In the genomic region with DNA sequence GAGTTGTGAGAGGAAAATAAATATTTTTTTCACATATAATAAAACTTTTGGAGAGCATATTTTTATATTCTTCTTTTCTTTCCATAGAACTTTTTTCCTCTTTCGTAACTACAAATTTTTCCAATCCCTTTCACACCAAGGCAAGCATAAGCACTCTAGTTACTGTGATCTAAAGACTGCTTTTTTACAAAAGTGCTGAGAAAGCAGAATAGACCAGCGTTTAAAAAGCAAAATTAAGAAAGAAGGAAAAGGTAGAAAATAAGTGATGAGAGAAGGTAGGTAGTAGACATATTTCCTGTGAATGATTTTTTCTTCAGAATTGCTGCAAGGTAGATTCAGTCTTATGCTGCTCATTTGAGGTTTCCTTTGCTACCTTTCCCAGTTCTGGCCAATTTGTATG, we compare ENCODE assay signal across 19 cellular contexts.
DNase-seq lines count a peak whose midpoint lies in the region; ATAC-seq, FAIRE-seq and TF ChIP-seq lines count a peak whose summit lies in the region.
"Had no signal": no experiment of that assay in that cellular context is flagged by ENCODE, and none has a peak within 500 bp of the region (broad histone marks: within the 10 kb centered on the region; RNA-seq: fewer than 3 reads in every experiment).

No MANE protein-coding gene starts in this region.

- no peaks in the 10 kb centered on the region for H3K9me1 ChIP-seq in IMR-90 (ENCODE audit: insufficient read depth, low read length)

- H3K4me1 Mint-ChIP-seq in activated naive CD8-positive, alpha-beta T cell treated with anti-CD3 and anti-CD28 coated beads, Interleukin-2, amount 50 U/mL, for 24 hours, result no peaks in the 10 kb centered on the region
- H3K4me1 Mint-ChIP-seq: CD4-positive, alpha-beta memory T cell; GM23338 had no signal

- CTCF ChIA-PET in A549 (lab: Yijun Ruan, JAX) (no interaction called here), IMR-90 (lab: Yijun Ruan, JAX) (interaction anchor here (0.8 to 1.6 kb wide), 2 partner anchors 263 to 269 kb away, joined by 3 to 8 read pairs; partner anchors contain the start of gene DKK1), H1 (lab: Charles Lee; ENCODE audit: partially characterized antibody) (interaction anchor here (0.6 to 1.4 kb wide), 3 partner anchors 10 to 796 kb away, joined by 3 to 4 read pairs (median 3); no protein-coding TSS in a partner anchor)

- no peak overlapping the region for H2AK9ac ChIP-seq in IMR-90 (replicated peaks; ENCODE audit: low read depth, low read length, poor library complexity)

- H3K4me2 ChIP-seq in A549 (no peak overlapping the region), IMR-90 (ENCODE audit: low read depth, low read length) (no peak overlapping the region), H1 (ENCODE audit: insufficient read depth in 1 of 2, low read depth in 2 of 2, low read length in 2 of 2) (no peak overlapping the region)
- H3K4me2 ChIP-seq: GM23338 had no signal

- BruUV-seq in IMR-90 (replicated peaks; lab: Mats Ljungman, UMichigan), result no TSS peak

- TF ChIP-seq CTCF in A549 (IDR thresholded peaks at IDR 0.05) (no peak), IMR-90 (conservative IDR thresholded peaks at IDR 0.05; ENCODE audit: low read depth, low read length) (no peak), H1 (IDR thresholded peaks at IDR 0.05; ENCODE audit: control extremely low read depth in 1 of 3, insufficient read depth in 1 of 3, low read depth in 1 of 3, low read length in 3 of 3) (no peak), gastrocnemius medialis (IDR thresholded peaks at IDR 0.05 in 4 of 5, conservative IDR thresholded peaks at IDR 0.05 in 1 of 5) (no peak)

- H4K5ac ChIP-seq in IMR-90 (ENCODE audit: low read depth, low read length) (no peak overlapping the region), H1 (ENCODE audit: insufficient read length, low read depth, low read length) (no peak overlapping the region)

- no peaks in the 10 kb centered on the region for H3K27me3 Mint-ChIP-seq in activated naive CD8-positive, alpha-beta T cell treated with anti-CD3 and anti-CD28 coated beads, Interleukin-2, amount 50 U/mL, for 24 hours
- H3K27me3 Mint-ChIP-seq: CD4-positive, alpha-beta memory T cell had no signal

- no peaks in the 10 kb centered on the region for H3K36me3 Mint-ChIP-seq in activated naive CD8-positive, alpha-beta T cell treated with anti-CD3 and anti-CD28 coated beads, Interleukin-2, amount 50 U/mL, for 24 hours (ENCODE audit: low read depth)
- H3K36me3 Mint-ChIP-seq: CD4-positive, alpha-beta memory T cell had no signal

- H3K4me1 ChIP-seq in A549 (no peaks in the 10 kb centered on the region), IMR-90 (ENCODE audit: control insufficient read depth, insufficient read depth, low read length) (peaks cover 2% of the 10 kb centered on the region; the same call in 1 of the 2 replicates), H1 (replicated peaks in 1 of 4; ENCODE audit: control insufficient read depth in 3 of 4, insufficient read depth in 4 of 4, low read length in 3 of 4) (no peaks in the 10 kb centered on the region), gastrocnemius medialis (no peaks in the 10 kb centered on the region)
- H3K4me1 ChIP-seq: HAP-1 had no signal

- H3K18ac ChIP-seq in IMR-90 (ENCODE audit: low read depth, low read length) (no peak overlapping the region), H1 (ENCODE audit: extremely low read depth, low read length) (no peak overlapping the region)

- ATAC-seq in A549 (no peak), IMR-90 (ENCODE audit: low read depth) (no peak), gastrocnemius medialis (no peak)
- no peak for ATAC-seq in activated naive CD8-positive, alpha-beta T cell treated with anti-CD3 and anti-CD28 coated beads, Interleukin-2, amount 50 U/mL, for 24 hours
- ATAC-seq: GM23338 had no signal

- no peaks in the 10 kb centered on the region for H3K79me2 ChIP-seq in H1 (ENCODE audit: control insufficient read depth in 1 of 2, insufficient read depth in 2 of 2, low read length in 2 of 2)

- H4K8ac ChIP-seq in IMR-90 (ENCODE audit: low read depth in 2 of 2, low read length in 2 of 2) (no peak overlapping the region), H1 (ENCODE audit: extremely low read depth, insufficient read depth, low read length) (no peak overlapping the region)

- H3K9ac ChIP-seq in IMR-90 (ENCODE audit: low read depth, low read length), result no peak overlapping the region
- H3K9ac ChIP-seq in H1 (replicated peaks in 1 of 4; ENCODE audit: extremely low read depth in 1 of 4, low read depth in 3 of 4, low read length in 3 of 4), result no peak overlapping the region

- DNase-seq in A549 (ENCODE audit: low read depth in 1 of 2, low spot score in 1 of 2) (no peak), IMR-90 (no peak), H1 (ENCODE audit: low read depth in 1 of 2, low spot score in 2 of 2) (no peak), gastrocnemius medialis (no peak)
- DNase-seq in activated naive CD8-positive, alpha-beta T cell treated with anti-CD3 and anti-CD28 coated beads, Interleukin-2, amount 50 U/mL, for 24 hours, result no peak
- no peak for DNase-seq in activated T-cell treated with anti-CD3 and anti-CD28 coated beads, Interleukin-2, amount 50 U/mL, for 1 hour
- DNase-seq: 8988T; C1 segment of cervical spinal cord; Calu3; CD4-positive, alpha-beta memory T cell; COR-L47; DMS53; DMS79 treated with DMSO at 0.1 percent for 48 hours; GF-D8 had no signal

- no peaks in the 10 kb centered on the region for H3K27me3 ChIP-seq in IMR-90 (ENCODE audit: control insufficient read depth, insufficient read depth, low read length)
- no peaks in the 10 kb centered on the region for H3K27me3 ChIP-seq in H1 (replicated peaks in 1 of 4; ENCODE audit: control insufficient read depth in 3 of 4, extremely low read depth in 1 of 4, insufficient read depth in 3 of 4, low read length in 3 of 4)
- no peaks in the 10 kb centered on the region for H3K27me3 ChIP-seq in gastrocnemius medialis

- no peak overlapping the region for H3K56ac ChIP-seq in IMR-90 (ENCODE audit: extremely low read depth, insufficient read depth, low read length)
- H3K56ac ChIP-seq in H1 (replicated peaks; ENCODE audit: insufficient read length, low read depth, low read length), result no peak overlapping the region

- H3K27ac ChIP-seq in A549 (no peak overlapping the region), IMR-90 (ENCODE audit: insufficient read depth, low read length) (no peak overlapping the region), H1 (ENCODE audit: low read depth, low read length) (no peak overlapping the region), gastrocnemius medialis (no peak overlapping the region)

- H3K14ac ChIP-seq in IMR-90 (replicated peaks; ENCODE audit: low read depth, low read length), result no peak overlapping the region
- H3K14ac ChIP-seq in H1 (ENCODE audit: insufficient read length), result no peak overlapping the region

- H3K4me3 ChIP-seq in A549 (no peak overlapping the region), IMR-90 (ENCODE audit: insufficient read depth, low read depth, low read length) (no peak overlapping the region), H1 (ENCODE audit: extremely low read depth in 1 of 4, insufficient read depth in 2 of 4, low read depth in 3 of 4, low read length in 4 of 4) (no peak overlapping the region), gastrocnemius medialis (no peak overlapping the region)
- H3K4me3 ChIP-seq: GM23338, HAP-1 had no signal

- H2AFZ ChIP-seq in IMR-90 (replicated peaks; ENCODE audit: low read length, poor library complexity) (no peak overlapping the region), H1 (ENCODE audit: low read length) (no peak overlapping the region)
- H2AFZ ChIP-seq: GM23338 had no signal

- H3K36me3 ChIP-seq in IMR-90 (ENCODE audit: control insufficient read depth, insufficient read depth, low read length) (no peaks in the 10 kb centered on the region), H1 (ENCODE audit: control insufficient read depth in 2 of 4, insufficient read depth in 4 of 4, low read length in 3 of 4) (no peaks in the 10 kb centered on the region), gastrocnemius medialis (no peaks in the 10 kb centered on the region)
- H3K36me3 ChIP-seq: HAP-1 had no signal

- H3K79me1 ChIP-seq in IMR-90 (ENCODE audit: low read depth in 1 of 2, low read length in 2 of 2) (no peaks in the 10 kb centered on the region), H1 (ENCODE audit: low read depth, low read length) (no peaks in the 10 kb centered on the region)

- H3K23ac ChIP-seq in IMR-90 (ENCODE audit: low read depth, low read length) (no peak overlapping the region), H1 (ENCODE audit: insufficient read length) (no peak overlapping the region)

- no peak for FAIRE-seq in A549 (lab: Jason Lieb, UNC)
- FAIRE-seq in H1 (lab: Jason Lieb, UNC), result no peak
- FAIRE-seq: GM12891, GM18507, H54 had no signal

- H2BK12ac ChIP-seq in H1 (ENCODE audit: low read depth, low read length), result no peak overlapping the region

- WGBS in A549 (ENCODE audit: missing lambda C conversion rate), result 82% methylated on average over 2 of the region's 2 CpGs
- 40% methylated on average over 1 of the region's 2 CpGs; no CpG with 5 or more reads in 1 of the 2 experiments for WGBS in IMR-90 (ENCODE audit: extremely low coverage in 2 of 2, insufficient read length in 1 of 2), 2 experiments
- WGBS in H1 (ENCODE audit: extremely low coverage in 1 of 2, insufficient coverage in 1 of 2, insufficient read length in 1 of 2, insufficient replicate concordance in 2 of 2, low coverage in 1 of 2, low lambda C conversion rate in 2 of 2, missing lambda C conversion rate in 1 of 2), 2 experiments, result 97% methylated on average over 2 of the region's 2 CpGs; no CpG with 5 or more reads in 1 of the 2 experiments

- POLR2A ChIA-PET in A549 (lab: Yijun Ruan, JAX) (no interaction called here), IMR-90 (lab: Charles Lee; ENCODE audit: unreplicated experiment) (no interaction called here), H1 (lab: Charles Lee; ENCODE audit: partially characterized antibody) (no interaction called here)

- no peak overlapping the region for H3K27ac Mint-ChIP-seq in activated naive CD8-positive, alpha-beta T cell treated with anti-CD3 and anti-CD28 coated beads, Interleukin-2, amount 50 U/mL, for 24 hours
- H3K27ac Mint-ChIP-seq: CD4-positive, alpha-beta memory T cell; GM23338 had no signal

- H2BK20ac ChIP-seq in IMR-90 (ENCODE audit: low read depth, low read length) (no peak overlapping the region), H1 (ENCODE audit: low read length) (no peak overlapping the region)

- TF ChIP-seq RAD21 in A549 (conservative IDR thresholded peaks at IDR 0.05 in 1 of 2, IDR thresholded peaks at IDR 0.05 in 1 of 2) (no peak), IMR-90 (IDR thresholded peaks at IDR 0.05; ENCODE audit: low read length) (no peak), H1 (IDR thresholded peaks at IDR 0.05 in 1 of 2, conservative IDR thresholded peaks at IDR 0.05 in 1 of 2; ENCODE audit: low read depth in 2 of 2, low read length in 2 of 2) (no peak)

- TF ChIP-seq POLR2A in A549 (IDR thresholded peaks at IDR 0.05; ENCODE audit: low read length) (no peak), IMR-90 (IDR thresholded peaks at IDR 0.05; ENCODE audit: low read depth, low read length) (no peak), H1 (IDR thresholded peaks at IDR 0.05; ENCODE audit: control extremely low read depth in 1 of 2, low read depth in 2 of 2, low read length in 2 of 2) (no peak), gastrocnemius medialis (IDR thresholded peaks at IDR 0.05) (no peak)

- H3K4ac ChIP-seq in IMR-90 (ENCODE audit: low read depth, low read length) (no peak overlapping the region), H1 (replicated peaks; ENCODE audit: insufficient read length, low read depth, low read length) (no peak overlapping the region)

- no peak overlapping the region for H2BK120ac ChIP-seq in IMR-90 (ENCODE audit: low read depth, low read length)
- no peak overlapping the region for H2BK120ac ChIP-seq in H1 (replicated peaks; ENCODE audit: low read depth, low read length)

- no peaks in the 10 kb centered on the region for H3K23me2 ChIP-seq in H1 (ENCODE audit: low read depth, low read length)

- H3K4me3 Mint-ChIP-seq in activated naive CD8-positive, alpha-beta T cell treated with anti-CD3 and anti-CD28 coated beads, Interleukin-2, amount 50 U/mL, for 24 hours, result no peak overlapping the region
- H3K4me3 Mint-ChIP-seq: CD4-positive, alpha-beta memory T cell; GM23338 had no signal

- no peak overlapping the region for H2BK15ac ChIP-seq in IMR-90 (ENCODE audit: low read depth, low read length)
- H2BK15ac ChIP-seq in H1 (ENCODE audit: low read length), result no peak overlapping the region

- TF ChIP-seq EP300 in A549 (IDR thresholded peaks at IDR 0.05) (no peak), H1 (IDR thresholded peaks at IDR 0.05; ENCODE audit: borderline replicate concordance in 1 of 2, low read depth in 2 of 2, low read length in 2 of 2) (no peak)

- no peak overlapping the region for H2BK5ac ChIP-seq in IMR-90 (ENCODE audit: low read depth, low read length, poor library complexity, severe bottlenecking)
- no peak overlapping the region for H2BK5ac ChIP-seq in H1 (ENCODE audit: low read depth, low read length)

- H4K20me1 ChIP-seq in IMR-90 (ENCODE audit: insufficient read depth, low read length) (no peaks in the 10 kb centered on the region), H1 (replicated peaks in 1 of 2; ENCODE audit: control insufficient read depth in 1 of 2, insufficient read depth in 2 of 2, low read length in 2 of 2) (no peaks in the 10 kb centered on the region)

- intact Hi-C loops in IMR-90 (cut with micrococcal nuclease) (loop anchor here (10.0 kb wide), 1 partner anchor 148 kb away; no protein-coding TSS in a partner anchor), gastrocnemius medialis (cut with DNase I; ENCODE audit: low total_unique reads) (no loop called here)

- H2AK5ac ChIP-seq in IMR-90 (ENCODE audit: low read depth, low read length) (no peak overlapping the region), H1 (ENCODE audit: low read depth, low read length) (no peak overlapping the region)

- dilution Hi-C loops in IMR-90 (cut with HindIII; ENCODE audit: low sequenced_read_pairs, unreplicated experiment), result no loop called here

- peaks cover 6% of the 10 kb centered on the region; the same call in 2 of the 3 replicates for H3K9me3 ChIP-seq in A549
- H3K9me3 ChIP-seq in IMR-90 (ENCODE audit: control insufficient read depth, insufficient read depth, low read length), result 0 out of 2 replicates have a peak, but pooled peaks cover 2% of the 10 kb centered on the region
- peaks cover 6 to 12% of the 10 kb centered on the region in 2 experiments for H3K9me3 ChIP-seq in H1 (ENCODE audit: insufficient read depth in 2 of 2, low read depth in 1 of 2, low read length in 1 of 2)
- H3K9me3 ChIP-seq in gastrocnemius medialis, result no peaks in the 10 kb centered on the region
- H3K9me3 ChIP-seq: HAP-1 had no signal

- H4K91ac ChIP-seq in IMR-90 (ENCODE audit: insufficient read depth, low read depth, low read length), result no peak overlapping the region
- H4K91ac ChIP-seq in H1 (replicated peaks; ENCODE audit: insufficient read length, low read length), result no peak overlapping the region

- peaks cover 4% of the 10 kb centered on the region for H3K9me3 Mint-ChIP-seq in activated naive CD8-positive, alpha-beta T cell treated with anti-CD3 and anti-CD28 coated beads, Interleukin-2, amount 50 U/mL, for 24 hours

- in situ Hi-C loops in IMR-90 (cut with MboI; ENCODE audit: low sequenced_read_pairs), result no loop called here
- in situ Hi-C loops in gastrocnemius medialis (cut with MboI; ENCODE audit: low sequenced_read_pairs in 4 of 4), result no loop called here

Comparison
In these comparisons a context has a peak if more than half of its experiments do, and no peak if none do; other contexts are left out.
1. Of the 18 proteins assayed by ChIP-seq in both H1 and A549: peak only in H1: none; only in A549: none; in both: MAFK; in neither: 17.